1 cellular context compared by ENCODE assay signal in genomic region chr19:55279773-55280643, GRCh38.
TF ChIP-seq lines count a peak whose summit lies in the region.

HSPBP1 (minus strand) TSS chr19:55280110; CDS start chr19:55279608, 502 bp downstream.

TF ChIP-seq in HCT116, 20 proteins besides CTCF, POLR2A, EP300 and RAD21 (continued from another document):
- TF ChIP-seq CBX3 (IDR thresholded peaks at IDR 0.05; ENCODE audit: low read depth) (no peak), ELF1 (IDR thresholded peaks at IDR 0.05; ENCODE audit: borderline replicate concordance, low read depth) (no peak; the same call in 1 of the 2 replicates), MAX (IDR thresholded peaks at IDR 0.05) (peak; percentile 88), CEBPB (IDR thresholded peaks at IDR 0.05; ENCODE audit: low read depth) (no peak), EGR1 (IDR thresholded peaks at IDR 0.05; ENCODE audit: low read depth) (peak; percentile 51; the same call in 1 of the 2 replicates), TCF7L2 (IDR thresholded peaks at IDR 0.05; ENCODE audit: borderline replicate concordance, extremely low read depth, insufficient read depth, insufficient read length) (no peak)
